In the genomic region with DNA sequence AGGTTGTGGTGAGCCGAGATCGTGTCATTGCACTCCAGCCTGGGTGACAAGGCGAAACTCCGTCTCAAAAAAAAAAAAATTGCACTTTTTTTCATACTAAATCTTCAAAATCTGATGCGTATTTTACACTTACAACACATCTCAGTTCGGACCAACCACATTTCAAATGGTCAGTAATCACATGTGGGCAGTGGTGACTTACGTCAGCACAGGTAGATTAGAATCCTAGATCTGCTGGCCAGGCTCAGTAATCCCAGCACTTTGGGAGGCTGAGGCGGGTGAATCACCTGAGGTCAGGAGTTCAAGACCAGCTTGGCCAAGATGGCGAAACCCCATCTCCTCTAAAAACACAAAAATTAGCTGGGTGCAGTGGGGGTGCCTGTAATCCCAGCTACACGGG, we compare ENCODE assay signal across 22 cellular contexts. TPM values are rescaled to one million over a fixed set of nuclear protein-coding genes. Genes with fewer than 3 reads are reported as not detected.
"Had no signal": no experiment of that assay in that cellular context is flagged by ENCODE, and none has a peak within 500 bp of the region (broad histone marks: within the 10 kb centered on the region; RNA-seq: fewer than 3 reads in every experiment).

No MANE protein-coding gene starts in this region.

- H3K27me3 ChIP-seq: brain microvascular endothelial cell, colonic mucosa, sigmoid colon, testis, upper lobe of right lung had no signal

- H3K4me3 Mint-ChIP-seq: activated CD8-positive, alpha-beta T cell treated with anti-CD3 and anti-CD28 coated beads for 36 hours; activated naive CD4-positive, alpha-beta T cell treated with anti-CD3 and anti-CD28 coated beads, Interleukin-2, amount 10 ng/mL, durations not matched to agents 7 days and 5 days; endodermal cell; stimulated activated effector memory CD8-positive, alpha-beta T cell treated with anti-CD3 and anti-CD28 coated beads, Interleukin-12 subunit alpha, Interleukin-12 subunit beta, amount 100 ng/mL, for 72 hours had no signal

- H3K9me3 ChIP-seq: colonic mucosa, sigmoid colon, testis, upper lobe of right lung had no signal

- H3K27me3 Mint-ChIP-seq: activated CD8-positive, alpha-beta T cell treated with anti-CD3 and anti-CD28 coated beads for 36 hours; activated naive CD4-positive, alpha-beta T cell treated with anti-CD3 and anti-CD28 coated beads, Interleukin-2, amount 10 ng/mL, durations not matched to agents 7 days and 5 days had no signal

- ATAC-seq: activated CD8-positive, alpha-beta T cell treated with anti-CD3 and anti-CD28 coated beads for 36 hours; left cardiac atrium; natural killer cell; stimulated activated effector memory CD8-positive, alpha-beta T cell treated with anti-CD3 and anti-CD28 coated beads, Interleukin-12 subunit alpha, Interleukin-12 subunit beta, amount 100 ng/mL, for 72 hours; upper lobe of right lung had no signal

- H3K27ac ChIP-seq: brain microvascular endothelial cell, colonic mucosa, epithelial cell of prostate, sigmoid colon, testis, upper lobe of right lung had no signal

- H3K27ac Mint-ChIP-seq: activated CD8-positive, alpha-beta T cell treated with anti-CD3 and anti-CD28 coated beads for 36 hours; activated T-helper 2 cell treated with anti-CD3 and anti-CD28 coated beads, Interferon-gamma antibody, Interleukin-2, Interleukin-4, amounts not matched to agents 10 μg/mL and 5 μg/mL and 100 μg/mL, durations not matched to agents 14 hours and 24 hours and 36 hours; endodermal cell; natural killer cell; stimulated activated effector memory CD8-positive, alpha-beta T cell treated with anti-CD3 and anti-CD28 coated beads, Interleukin-12 subunit alpha, Interleukin-12 subunit beta, amount 100 ng/mL, for 72 hours; T-helper 2 cell treated with Interferon-gamma antibody and Interleukin-4, amounts not matched to agents 5 μg/mL and 100 μg/mL, for 36 hours had no signal

- H3K36me3 Mint-ChIP-seq: natural killer cell had no signal

- H3K9me3 Mint-ChIP-seq: activated CD8-positive, alpha-beta T cell treated with anti-CD3 and anti-CD28 coated beads for 36 hours; activated naive CD4-positive, alpha-beta T cell treated with anti-CD3 and anti-CD28 coated beads, Interleukin-2, amount 10 ng/mL, durations not matched to agents 7 days and 5 days; activated T-helper 2 cell treated with anti-CD3 and anti-CD28 coated beads, Interferon-gamma antibody, Interleukin-2, Interleukin-4, amounts not matched to agents 10 μg/mL and 5 μg/mL and 100 μg/mL, durations not matched to agents 14 hours and 24 hours and 36 hours; endodermal cell; natural killer cell; stimulated activated effector memory CD8-positive, alpha-beta T cell treated with anti-CD3 and anti-CD28 coated beads, Interleukin-12 subunit alpha, Interleukin-12 subunit beta, amount 100 ng/mL, for 72 hours; T-helper 2 cell treated with Interferon-gamma antibody and Interleukin-4, amounts not matched to agents 5 μg/mL and 100 μg/mL, for 36 hours had no signal

- H3K4me3 ChIP-seq: colonic mucosa, sigmoid colon, testis, upper lobe of right lung had no signal

- DNase-seq: activated CD8-positive, alpha-beta T cell treated with anti-CD3 and anti-CD28 coated beads for 36 hours; activated naive CD4-positive, alpha-beta T cell treated with anti-CD3 and anti-CD28 coated beads, Interleukin-2, amount 10 ng/mL, durations not matched to agents 7 days and 5 days; activated T-cell treated with anti-CD3 and anti-CD28 coated beads, Interleukin-2, amount 50 U/mL, for 1 hour; aorta; brain microvascular endothelial cell; central memory CD4-positive, alpha-beta T cell; colonic mucosa; endodermal cell; foreskin fibroblast; left cardiac atrium; mesenchymal stem cell; natural killer cell; nucleus accumbens; sigmoid colon; stimulated activated CD4-positive, alpha-beta T cell treated with anti-CD3 and anti-CD28 coated beads, Interleukin-4, amount 100 ng/mL, for 24 hours; testis; upper lobe of right lung had no signal

RNA-seq across cellular contexts. Expression of a gene that starts 16.0 kb away (rescaled TPM):
- total RNA-seq: left cardiac atrium, renal cortical epithelial cell, sigmoid colon, upper lobe of right lung had no signal
